In the genomic region with DNA sequence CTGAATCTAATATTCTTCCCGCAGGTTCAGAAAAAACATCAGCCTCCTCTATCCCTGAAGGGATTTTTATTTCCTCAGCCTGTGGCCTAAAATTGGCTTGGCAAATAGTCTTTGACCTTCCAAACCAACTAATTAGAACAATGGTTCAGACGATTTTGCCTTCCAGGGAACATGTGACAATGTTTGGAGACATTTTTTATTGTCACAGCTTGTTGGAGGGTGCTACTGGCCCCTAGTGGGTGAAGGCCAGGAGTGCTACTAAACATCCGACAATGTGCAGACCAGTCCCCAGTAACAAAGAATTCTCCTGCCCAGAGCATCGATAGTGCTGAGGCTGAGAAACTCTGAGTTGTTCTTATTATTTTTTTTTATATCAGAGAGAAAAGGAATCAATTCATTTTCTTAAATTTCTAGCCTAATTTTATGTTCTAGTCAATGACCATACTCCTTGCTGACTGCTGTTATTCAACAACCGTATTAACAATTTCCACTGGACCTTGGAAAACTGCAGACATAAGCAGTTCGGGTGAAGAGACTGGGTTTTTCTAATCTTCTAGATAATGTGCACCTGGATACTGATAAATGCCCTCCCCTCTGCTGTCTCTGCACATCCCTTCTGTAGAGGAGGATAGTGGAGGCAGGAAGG, we compare ENCODE assay signal across 8 cellular contexts.
DNase-seq lines count a peak whose midpoint lies in the region; ATAC-seq, FAIRE-seq and TF ChIP-seq lines count a peak whose summit lies in the region.

No MANE protein-coding gene starts in this region.

- 31% methylated on average over 6 of the region's 6 CpGs for WGBS in GM12878 (ENCODE audit: insufficient coverage, insufficient replicate concordance, low lambda C conversion rate, missing lambda C conversion rate)
- WGBS in HepG2 (ENCODE audit: low lambda C conversion rate) = 32% methylated on average over 6 of the region's 6 CpGs

- FAIRE-seq in GM12878 (lab: Jason Lieb, UNC) (no peak), HepG2 (lab: Jason Lieb, UNC) (peak; percentile 56)

- TF ChIP-seq RAD21 in GM12878 (IDR thresholded peaks at IDR 0.05; ENCODE audit: insufficient read depth, low read depth, low read length) (0 out of 2 replicates have a peak, but pooled peaks have one; percentile 18), HepG2 (CRISPR knock-in tag; IDR thresholded peaks at IDR 0.05) (no peak)

- no peaks in the 10 kb centered on the region for H4K20me1 ChIP-seq in GM12878 (ENCODE audit: control insufficient read depth, insufficient read depth)
- H4K20me1 ChIP-seq in HepG2 (ENCODE audit: insufficient read depth, low read length) = no peaks in the 10 kb centered on the region

- H3K4me1 ChIP-seq in GM12878 (ENCODE audit: control insufficient read depth, insufficient read depth, low read length) (no peaks in the 10 kb centered on the region), HepG2 (ENCODE audit: insufficient read depth, low read length) (no peaks in the 10 kb centered on the region), Peyer's patch (no peaks in the 10 kb centered on the region)

- no peaks in the 10 kb centered on the region for H3K27me3 ChIP-seq in GM12878 (replicated peaks in 1 of 2; ENCODE audit: control insufficient read depth in 2 of 2, insufficient read depth in 2 of 2, low read length in 1 of 2)
- H3K27me3 ChIP-seq in HepG2 (ENCODE audit: control insufficient read depth in 1 of 2, insufficient read depth in 2 of 2, low read length in 2 of 2) = no peaks in the 10 kb centered on the region; a peak in 1 of 5 replicates
- no peaks in the 10 kb centered on the region for H3K27me3 ChIP-seq in Peyer's patch

- H2AFZ ChIP-seq in GM12878 (ENCODE audit: control insufficient read depth, low read depth, low read length) = no peak overlapping the region
- H2AFZ ChIP-seq in HepG2 (ENCODE audit: low read length) = no peak overlapping the region

- no peaks in the 10 kb centered on the region for H3K9me3 ChIP-seq in GM12878 (replicated peaks; ENCODE audit: control insufficient read depth, insufficient read depth, low read length)
- no peaks in the 10 kb centered on the region for H3K9me3 ChIP-seq in HepG2 (ENCODE audit: low read length)
- H3K9me3 ChIP-seq in Peyer's patch = no peaks in the 10 kb centered on the region

- no peak overlapping the region for H3K9ac ChIP-seq in GM12878 (ENCODE audit: control insufficient read depth, insufficient read depth, low read length)
- no peak overlapping the region for H3K9ac ChIP-seq in HepG2 (ENCODE audit: insufficient read depth, low read depth, low read length)

- no peak overlapping the region for H3K4me3 ChIP-seq in GM12878
- no peak overlapping the region for H3K4me3 ChIP-seq in HepG2 (replicated peaks in 1 of 3; ENCODE audit: insufficient read depth in 1 of 3, low read depth in 2 of 3, low read length in 3 of 3)
- H3K4me3 ChIP-seq in Peyer's patch = no peak overlapping the region

- no peaks in the 10 kb centered on the region for H3K36me3 ChIP-seq in GM12878 (ENCODE audit: control insufficient read depth in 2 of 2, insufficient read depth in 2 of 2, low read length in 1 of 2)
- no peaks in the 10 kb centered on the region for H3K36me3 ChIP-seq in HepG2 (replicated peaks in 1 of 2; ENCODE audit: control insufficient read depth in 1 of 2, insufficient read depth in 2 of 2, low read length in 2 of 2)
- no peaks in the 10 kb centered on the region for H3K36me3 ChIP-seq in Peyer's patch

- in situ Hi-C loops in GM12878 (cut with MboI) (no loop called here), HepG2 (cut with HindIII; ENCODE audit: extremely low pct_ligation_motif_present, low pct_unique_long_range_greater_than_20kb) (no loop called here)

- no peak for DNase-seq in Right ventricle myocardium inferior (ENCODE audit: missing footprints)
- DNase-seq in cardiac septum (ENCODE audit: low spot score) = no peak
- peak; percentile 66 for DNase-seq in NCI-H2107 treated with DMSO at 0.1 percent for 48 hours (lab: John Stamatoyannopoulos, UW; ENCODE audit: unreplicated experiment)
- DNase-seq in GM12878 (ENCODE audit: low read depth, low spot score) = no peak
- peak; percentile 18 for DNase-seq in HepG2 (ENCODE audit: low spot score)
- DNase-seq in Peyer's patch = no peak
- no peak for DNase-seq in activated gamma-delta T cell treated with Interleukin-2 at 50 U/mL for 16 hours
- no peak for DNase-seq in central memory CD4-positive, alpha-beta T cell

- intact Hi-C loops in Right ventricle myocardium inferior (cut with DNase I) (loop anchor here (2.0 to 10.0 kb wide), 2 partner anchors 1547 to 1711 kb away; no protein-coding TSS in a partner anchor), cardiac septum (cut with DNase I) (loop anchor here (10.0 kb wide), 2 partner anchors 911 to 1711 kb away; no protein-coding TSS in a partner anchor), GM12878 (cut with micrococcal nuclease; ENCODE audit: unreplicated experiment) (loop anchor here (10.0 kb wide), 2 partner anchors 191 to 291 kb away; no protein-coding TSS in a partner anchor), HepG2 (cut with micrococcal nuclease; ENCODE audit: unreplicated experiment) (no loop called here)

- H3K4me2 ChIP-seq in GM12878 (ENCODE audit: control insufficient read depth, insufficient read depth) (no peak overlapping the region), HepG2 (ENCODE audit: low read depth, low read length) (no peak overlapping the region)

- ATAC-seq in Right ventricle myocardium inferior (peak; percentile 66), GM12878 (peak; percentile 82), HepG2 (peak; percentile 92)

- RAD21 ChIA-PET in GM12878 (lab: Charles Lee; ENCODE audit: unreplicated experiment) = interaction anchor here (0.6 kb wide), 1 partner anchor 288 kb away, joined by 3 read pairs; no protein-coding TSS in a partner anchor

- no peak overlapping the region for H3K27ac ChIP-seq in GM12878 (ENCODE audit: control insufficient read depth, insufficient read depth)
- no peak overlapping the region for H3K27ac ChIP-seq in HepG2 (ENCODE audit: extremely low read length, insufficient read depth, low read length)
- no peak overlapping the region for H3K27ac ChIP-seq in Peyer's patch

- SMC1A ChIA-PET in GM12878 (lab: Charles Lee; ENCODE audit: uncharacterized antibody, unreplicated experiment) = no interaction called here

- POLR2A ChIA-PET in GM12878 (lab: Charles Lee) = no interaction called here
- POLR2A ChIA-PET in HepG2 (lab: Yijun Ruan, JAX) = no interaction called here

- TF ChIP-seq CTCF in GM12878 (IDR thresholded peaks at IDR 0.05 in 2 of 3, conservative IDR thresholded peaks at IDR 0.05 in 1 of 3; ENCODE audit: control insufficient read depth in 2 of 3, extremely low read depth in 1 of 3, insufficient read depth in 1 of 3, low read depth in 3 of 3, low read length in 3 of 3) (peak; percentile 28 to 59 (median 38); a peak in 5 of 6 replicates), HepG2 (CRISPR knock-in tag; IDR thresholded peaks at IDR 0.05) (peak; percentile 49), Peyer's patch (IDR thresholded peaks at IDR 0.05) (peak in 3 of 6 experiments; percentile 26 to 40 (median 34))

- CTCF ChIA-PET in GM12878 (lab: Yijun Ruan, JAX) (interaction anchor here (0.9 kb wide), 1 partner anchor 836 kb away, joined by 3 read pairs; no protein-coding TSS in a partner anchor), HepG2 (lab: Yijun Ruan, JAX; ENCODE audit: low intra/inter-chr PET ratio, low total read pairs) (interaction anchor here (0.9 kb wide), 1 partner anchor 1666 kb away, joined by 3 read pairs; no protein-coding TSS in a partner anchor)

- H3K79me2 ChIP-seq in GM12878 (ENCODE audit: control insufficient read depth, insufficient read depth, low read length) (no peaks in the 10 kb centered on the region), HepG2 (ENCODE audit: insufficient read depth, low read length) (no peaks in the 10 kb centered on the region)

- TF ChIP-seq EP300 in GM12878 (IDR thresholded peaks at IDR 0.05; ENCODE audit: borderline replicate concordance in 1 of 2, control insufficient read depth in 1 of 2, low read depth in 2 of 2, low read length in 2 of 2) (no peak), HepG2 (IDR thresholded peaks at IDR 0.05; ENCODE audit: low read depth in 2 of 2, low read length in 2 of 2) (no peak), HepG2 (CRISPR knock-in tag; IDR thresholded peaks at IDR 0.05; ENCODE audit: borderline replicate concordance) (no peak)

- TF ChIP-seq POLR2A in GM12878 (IDR thresholded peaks at IDR 0.05; ENCODE audit: low read depth, low read length) = no peak
- TF ChIP-seq POLR2A in HepG2 (IDR thresholded peaks at IDR 0.05; ENCODE audit: insufficient read depth in 1 of 2, low read depth in 2 of 2, low read length in 2 of 2) = no peak
- TF ChIP-seq POLR2A in Peyer's patch (IDR thresholded peaks at IDR 0.05) = no peak

- BruUV-seq in GM12878 (replicated peaks; lab: Mats Ljungman, UMichigan) = no TSS peak
- BruUV-seq in HepG2 (replicated peaks; lab: Mats Ljungman, UMichigan) = no TSS peak

TF ChIP-seq in GM12878, 131 proteins besides CTCF, POLR2A, EP300 and RAD21 (continues in another document):
- no peak for TF ChIP-seq ZNF384 (IDR thresholded peaks at IDR 0.05; ENCODE audit: borderline replicate concordance, low read depth, low read length)
- no peak for TF ChIP-seq SMAD5 (IDR thresholded peaks at IDR 0.05; ENCODE audit: low read depth)
- TF ChIP-seq LARP7 (IDR thresholded peaks at IDR 0.05) = no peak
- TF ChIP-seq GATAD2B (conservative IDR thresholded peaks at IDR 0.05; ENCODE audit: low read depth) = no peak
- no peak for TF ChIP-seq NR2F1 (conservative IDR thresholded peaks at IDR 0.05)
- no peak for TF ChIP-seq ZNF274 (IDR thresholded peaks at IDR 0.05; ENCODE audit: insufficient read depth, insufficient read length)
- TF ChIP-seq MAX (IDR thresholded peaks at IDR 0.05; ENCODE audit: low read depth, low read length) = no peak

TF ChIP-seq in HepG2, 621 proteins besides CTCF, POLR2A, EP300 and RAD21:
- TF ChIP-seq STAG1 (CRISPR knock-in tag; IDR thresholded peaks at IDR 0.05) = 0 out of 2 replicates have a peak, but pooled peaks have one; percentile 24
- TF ChIP-seq ZNF580 (CRISPR knock-in tag; IDR thresholded peaks at IDR 0.05; ENCODE audit: borderline replicate concordance, low read depth) = no peak
- TF ChIP-seq SMARCC2 (IDR thresholded peaks at IDR 0.05) = no peak
- peak in 1 of 2 experiments; percentile 21; a peak in 1 of 4 replicates for TF ChIP-seq MAFK (conservative IDR thresholded peaks at IDR 0.05 in 1 of 2, IDR thresholded peaks at IDR 0.05 in 1 of 2; ENCODE audit: low read length in 2 of 2)
- no peak for TF ChIP-seq ZNF850 (CRISPR knock-in tag; conservative IDR thresholded peaks at IDR 0.05)
- TF ChIP-seq HHEX (CRISPR knock-in tag; IDR thresholded peaks at IDR 0.05) = no peak

Comparison
In these comparisons a context has a peak if more than half of its experiments do, and no peak if none do; other contexts are left out.
1. DNase-seq: peak in NCI-H2107 treated with DMSO at 0.1 percent for 48 hours (single experiment) and HepG2 (single experiment); none in Right ventricle myocardium inferior (single experiment), cardiac septum (single experiment), GM12878 (single experiment), Peyer's patch (0 of 3), activated gamma-delta T cell treated with Interleukin-2 at 50 U/mL for 16 hours (single experiment) and central memory CD4-positive, alpha-beta T cell (single experiment).
2. Peak in every context shown above with its lines, with median percentiles within 50 percentile points of each other: ATAC-seq.